In the genomic region with DNA sequence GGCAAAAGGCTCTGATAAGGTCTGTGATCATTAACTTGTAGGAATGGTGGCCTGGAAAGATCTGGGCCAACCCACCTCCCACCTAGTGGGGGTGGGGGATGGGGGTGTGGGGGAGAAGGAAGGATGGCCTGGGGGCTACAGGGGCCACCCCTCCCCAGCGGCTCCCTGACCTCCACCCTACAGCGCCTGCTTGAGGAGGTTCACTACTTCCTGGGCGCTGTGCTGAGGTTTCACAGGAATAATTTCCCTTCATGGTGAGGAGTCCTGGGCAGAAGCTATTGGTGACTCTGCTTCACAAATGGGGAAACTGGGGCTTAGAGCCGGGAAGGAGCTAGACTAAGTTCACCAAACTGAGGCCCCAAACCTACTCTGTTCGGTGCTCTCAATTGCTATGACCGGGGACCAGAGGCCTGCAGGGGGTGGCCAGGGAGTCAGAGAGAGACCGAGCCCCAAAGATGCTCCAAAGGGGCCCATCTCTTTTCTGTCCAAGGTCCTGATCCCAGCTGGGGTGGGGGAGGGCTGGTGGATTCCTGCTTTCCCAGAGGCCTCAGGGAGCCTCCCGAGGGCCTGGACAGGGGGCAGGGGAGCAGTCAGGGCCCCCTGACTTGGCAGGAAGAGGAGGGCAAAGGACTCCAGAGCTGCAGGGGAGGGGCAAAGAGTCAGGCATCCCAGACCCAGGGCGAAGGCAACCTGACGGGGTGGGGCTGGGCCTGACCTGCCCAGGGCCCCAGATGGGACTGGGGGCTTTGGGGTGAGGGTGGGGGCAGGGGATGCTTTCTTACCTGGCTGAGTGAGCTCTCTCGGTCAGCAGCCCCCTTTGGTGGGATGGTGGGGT, we compare ENCODE assay signal across 21 cellular contexts. TPM values are rescaled to one million over a fixed set of nuclear protein-coding genes. Genes with fewer than 3 reads are reported as not detected.
A peak's percentile ranks its signal among the peaks of the same experiment; 100 is the strongest.
DNase-seq lines count a peak whose midpoint lies in the region; ATAC-seq, FAIRE-seq and TF ChIP-seq lines count a peak whose summit lies in the region.
"Had no signal": no experiment of that assay in that cellular context is flagged by ENCODE, and none has a peak within 500 bp of the region (broad histone marks: within the 10 kb centered on the region; RNA-seq: fewer than 3 reads in every experiment).

No MANE protein-coding gene starts in this region.

- intact Hi-C loops in pancreas (cut with DNase I): no loop called here
- intact Hi-C loops in psoas muscle (cut with DNase I): no loop called here

- FAIRE-seq in pancreas (lab: Jason Lieb, UNC): no peak
- FAIRE-seq: frontal cortex had no signal

- H3K9me3 ChIP-seq in Peyer's patch (no peaks in the 10 kb centered on the region), pancreas (no peaks in the 10 kb centered on the region), psoas muscle (no peaks in the 10 kb centered on the region)
- H3K9me3 ChIP-seq: thoracic aorta had no signal

- DNase-seq in COLO668 (lab: John Stamatoyannopoulos, UW; ENCODE audit: unreplicated experiment): peak; percentile 53
- peak in 2 of 3 donors; percentile 77 to 82 for DNase-seq in Peyer's patch
- DNase-seq in kidney tubule cell (ENCODE audit: low spot score): peak; percentile 53
- DNase-seq in pancreas: peak in 3 of 6 donors; percentile 32 to 50 (median 36)
- no peak for DNase-seq in psoas muscle
- DNase-seq in NCI-H1105 treated with DMSO at 0.1 percent for 48 hours (lab: John Stamatoyannopoulos, UW): no peak
- DNase-seq in stimulated activated CD4-positive, alpha-beta T cell treated with anti-CD3 and anti-CD28 coated beads, Interleukin-1b, Interleukin-23, amount 100 ng/mL, for 48 hours: no peak
- DNase-seq: activated CD8-positive, alpha-beta memory T cell treated with anti-CD3 and anti-CD28 coated beads for 24 hours; activated naive CD8-positive, alpha-beta T cell treated with anti-CD3 and anti-CD28 coated beads, Interleukin-2, amount 10 ng/mL, durations not matched to agents 7 days and 5 days; HFFc6; naive B cell; NCI-H1436; NCI-H2171 treated with DMSO at 0.1 percent for 48 hours; T-helper 2 cell had no signal

- H3K27ac ChIP-seq in Peyer's patch (peak overlapping the region in 3 of 4 donors; percentile 72 to 95 (median 86)), pancreas (peak overlapping the region; percentile 1 to 95 (median 79)), psoas muscle (no peak overlapping the region)
- H3K27ac ChIP-seq: epithelial cell of prostate, thoracic aorta had no signal

- no peaks in the 10 kb centered on the region for H3K36me3 ChIP-seq in Peyer's patch
- H3K36me3 ChIP-seq in pancreas: no peaks in the 10 kb centered on the region
- H3K36me3 ChIP-seq in psoas muscle (ENCODE audit: insufficient read depth in 1 of 2, low read depth in 1 of 2): no peaks in the 10 kb centered on the region
- H3K36me3 ChIP-seq: thoracic aorta had no signal

- H3K4me3 ChIP-seq in Peyer's patch (peak overlapping the region in 3 of 4 donors; percentile 29 to 72 (median 57)), pancreas (peak overlapping the region; percentile 38 to 65 (median 49)), psoas muscle (no peak overlapping the region)
- H3K4me3 ChIP-seq: thoracic aorta had no signal

- TF ChIP-seq CTCF in Peyer's patch (IDR thresholded peaks at IDR 0.05) (no peak), pancreas (IDR thresholded peaks at IDR 0.05) (no peak), psoas muscle (IDR thresholded peaks at IDR 0.05) (no peak)

- no peak for TF ChIP-seq POLR2A in Peyer's patch (IDR thresholded peaks at IDR 0.05)

- H3K4me1 ChIP-seq in Peyer's patch (peaks cover 0 to 37% (median 0%) of the 10 kb centered on the region in 4 donors), pancreas (peaks cover 11 to 31% (median 26%) of the 10 kb centered on the region in 3 donors), psoas muscle (no peaks in the 10 kb centered on the region)

- peak in 3 of 4 donors; percentile 11 to 26 (median 18) for ATAC-seq in pancreas
- ATAC-seq in psoas muscle: no peak
- ATAC-seq in HG03025 (IDR thresholded peaks at IDR 0.05; ENCODE audit: low FRiP score, unreplicated experiment): no peak

- H3K27me3 ChIP-seq in Peyer's patch: no peaks in the 10 kb centered on the region
- no peaks in the 10 kb centered on the region for H3K27me3 ChIP-seq in pancreas
- peaks cover 0 to 3% (median 0%) of the 10 kb centered on the region in 3 donors for H3K27me3 ChIP-seq in psoas muscle (ENCODE audit: insufficient read depth in 3 of 3, low read length in 2 of 3)

- WGBS in pancreas, 2 donors: 7 to 10% methylated on average over 11 of the region's 11 CpGs
- WGBS in psoas muscle, 3 donors: 52 to 57% (median 56%) methylated on average over 10 to 11 of the region's 11 CpGs

RNA-seq across cellular contexts. Expression of gene HNF1A, which starts 1.7 kb away (rescaled TPM):
- total RNA-seq in Peyer's patch (10 to 100 TPM; 15.7 to 93.6 (median 57.0) TPM), pancreas (1 to 10 TPM; 4.9 to 9.1 (median 6.9) TPM), psoas muscle (not detected)
- polyA plus RNA-seq in pancreas (10 to 100 TPM; 11.5 to 17.2 TPM), psoas muscle (under 1 TPM in 2 of 3 donors, not detected in 1; 0.07 to 0.18 TPM)
- total RNA-seq: activated naive CD8-positive, alpha-beta T cell treated with anti-CD3 and anti-CD28 coated beads, Interleukin-2, amount 10 ng/mL, durations not matched to agents 7 days and 5 days; activated T-helper 1 cell treated with anti-CD3 and anti-CD28 coated beads, Interleukin-12 subunit alpha, Interleukin-12 subunit beta, Interleukin-2, Interleukin-4 antibody, amounts not matched to agents 30 ng/mL and 10 ng/mL and 1 ng/mL, durations not matched to agents 14 hours and 24 hours and 36 hours; frontal cortex; HFFc6; M059J had no signal
- polyA plus RNA-seq: CD14-positive monocyte had no signal

RNA-seq across cellular contexts. Expression of gene C12orf43, which starts 36.2 kb away (rescaled TPM):
- 10 to 100 TPM in 2 of 4 donors, 1 to 10 TPM in 2; 7.6 to 16.5 (median 12.0) TPM for total RNA-seq in Peyer's patch
- 1 to 10 TPM; 5.1 to 7.9 (median 7.0) TPM for total RNA-seq in pancreas
- 1 to 10 TPM; 4.5 to 6.7 TPM for polyA plus RNA-seq in pancreas
- total RNA-seq in psoas muscle: 1 to 10 TPM; 5.0 to 9.5 (median 6.4) TPM
- polyA plus RNA-seq in psoas muscle: 10 to 100 TPM in 2 of 3 donors, 1 to 10 TPM in 1; 8.0 to 19.4 (median 15.0) TPM

RNA-seq across cellular contexts. Expression of gene OASL, which starts 59.0 kb away (rescaled TPM):
- total RNA-seq in Peyer's patch (1 to 10 TPM in 1 of 4 donors, under 1 TPM in 2, not detected in 1; 0.66 to 1.2 (median 0.94) TPM), pancreas (under 1 TPM; 0.16 to 0.50 (median 0.25) TPM), psoas muscle (under 1 TPM; 0.15 to 0.30 (median 0.29) TPM)
- polyA plus RNA-seq in pancreas (under 1 TPM; 0.42 to 0.59 TPM), psoas muscle (under 1 TPM in 2 of 3 donors, not detected in 1; 0.22 to 0.27 TPM)
- total RNA-seq: frontal cortex, HFFc6 had no signal

Comparison
In these comparisons a context has a peak if more than half of its experiments do, and no peak if none do; other contexts are left out.
1. DNase-seq: peak in COLO668 (single experiment), Peyer's patch (2 of 3) and kidney tubule cell (single experiment); none in psoas muscle (0 of 2), NCI-H1105 treated with DMSO at 0.1 percent for 48 hours (single experiment) and stimulated activated CD4-positive, alpha-beta T cell treated with anti-CD3 and anti-CD28 coated beads, Interleukin-1b, Interleukin-23, amount 100 ng/mL, for 48 hours (single experiment).
2. ATAC-seq: peak in pancreas (3 of 4); none in psoas muscle (0 of 4) and HG03025 (single experiment).
3. RNA of gene HNF1A, which starts 1.7 kb away (total RNA-seq): 15.7 to 93.6 TPM in Peyer's patch and 4.9 to 9.1 TPM in pancreas; not detected in psoas muscle; every median in the first group is over 4 times any median in the second.